Comparison of ENCODE assay signal across 8 cellular contexts in genomic region chr19:35740423-35741215, GRCh38. TPM values are rescaled to one million over a fixed set of nuclear protein-coding genes. Genes with fewer than 3 reads are reported as not detected.
DNase-seq lines count a peak whose midpoint lies in the region; ATAC-seq and TF ChIP-seq lines count a peak whose summit lies in the region.

No MANE protein-coding gene starts in this region.

- H3K4me3 Mint-ChIP-seq in activated T-helper 2 cell treated with anti-CD3 and anti-CD28 coated beads, Interferon-gamma antibody, Interleukin-2, Interleukin-4, amounts not matched to agents 10 μg/mL and 5 μg/mL and 100 μg/mL, durations not matched to agents 14 hours and 24 hours and 36 hours (ENCODE audit: low read depth): peak overlapping the region; percentile 94
- peak overlapping the region; percentile 95 to 100 for H3K4me3 Mint-ChIP-seq in stimulated activated naive CD8-positive, alpha-beta T cell treated with anti-CD3 and anti-CD28 coated beads, Interleukin-15, amount 100 ng/mL, for 72 hours

- peaks cover 54% of the 10 kb centered on the region for H3K36me3 Mint-ChIP-seq in activated T-helper 2 cell treated with anti-CD3 and anti-CD28 coated beads, Interferon-gamma antibody, Interleukin-2, Interleukin-4, amounts not matched to agents 10 μg/mL and 5 μg/mL and 100 μg/mL, durations not matched to agents 14 hours and 24 hours and 36 hours (ENCODE audit: low read depth)

- no peaks in the 10 kb centered on the region for H3K9me2 ChIP-seq in neural cell (ENCODE audit: insufficient read depth, low read length)

- no peaks in the 10 kb centered on the region for H3K9me3 ChIP-seq in neural cell (ENCODE audit: low read length)

- H3F3A ChIP-seq in neural cell (ENCODE audit: insufficient read depth, low read length, poor library complexity, severe bottlenecking): no peaks in the 10 kb centered on the region

- TF ChIP-seq CTCF in LNCaP clone FGC (IDR thresholded peaks at IDR 0.05; ENCODE audit: control insufficient read depth, extremely low read depth, insufficient read depth) (peak; percentile 27; the same call in 1 of the 2 replicates), fibroblast of pulmonary artery (IDR thresholded peaks at IDR 0.05; ENCODE audit: low read length, missing control alignments) (peak; percentile 7), neural cell (IDR thresholded peaks at IDR 0.05; ENCODE audit: poor library complexity, severe bottlenecking) (peak; percentile 72)

- no peaks in the 10 kb centered on the region for H3K9me3 Mint-ChIP-seq in activated T-helper 2 cell treated with anti-CD3 and anti-CD28 coated beads, Interferon-gamma antibody, Interleukin-2, Interleukin-4, amounts not matched to agents 10 μg/mL and 5 μg/mL and 100 μg/mL, durations not matched to agents 14 hours and 24 hours and 36 hours
- no peaks in the 10 kb centered on the region for H3K9me3 Mint-ChIP-seq in stimulated activated naive CD8-positive, alpha-beta T cell treated with anti-CD3 and anti-CD28 coated beads, Interleukin-15, amount 100 ng/mL, for 72 hours

- peak; percentile 79 for ATAC-seq in stimulated activated naive CD8-positive, alpha-beta T cell treated with anti-CD3 and anti-CD28 coated beads, Interleukin-15, amount 100 ng/mL, for 72 hours

- peak overlapping the region; percentile 94 for H3K27ac Mint-ChIP-seq in activated T-helper 2 cell treated with anti-CD3 and anti-CD28 coated beads, Interferon-gamma antibody, Interleukin-2, Interleukin-4, amounts not matched to agents 10 μg/mL and 5 μg/mL and 100 μg/mL, durations not matched to agents 14 hours and 24 hours and 36 hours
- peak overlapping the region; percentile 94 to 97 for H3K27ac Mint-ChIP-seq in stimulated activated naive CD8-positive, alpha-beta T cell treated with anti-CD3 and anti-CD28 coated beads, Interleukin-15, amount 100 ng/mL, for 72 hours

- H3K27ac ChIP-seq in neural cell (ENCODE audit: low read length): peak overlapping the region; percentile 72

- peak overlapping the region; percentile 29 for H2AFZ ChIP-seq in neural cell (ENCODE audit: low read depth, low read length)

- TF ChIP-seq RAD21 in neural cell (conservative IDR thresholded peaks at IDR 0.05): peak; percentile 32

- H3K27me3 Mint-ChIP-seq in activated T-helper 2 cell treated with anti-CD3 and anti-CD28 coated beads, Interferon-gamma antibody, Interleukin-2, Interleukin-4, amounts not matched to agents 10 μg/mL and 5 μg/mL and 100 μg/mL, durations not matched to agents 14 hours and 24 hours and 36 hours (ENCODE audit: low read depth): no peaks in the 10 kb centered on the region
- no peaks in the 10 kb centered on the region for H3K27me3 Mint-ChIP-seq in stimulated activated naive CD8-positive, alpha-beta T cell treated with anti-CD3 and anti-CD28 coated beads, Interleukin-15, amount 100 ng/mL, for 72 hours

- peaks cover under 1% of the 10 kb centered on the region for H3K79me2 ChIP-seq in neural cell (replicated peaks; ENCODE audit: insufficient read depth, low read length)

- no peaks in the 10 kb centered on the region for H3K36me3 ChIP-seq in neural cell (ENCODE audit: insufficient read depth, low read length)

- H3K9ac ChIP-seq in neural cell (ENCODE audit: low read length): peak overlapping the region; percentile 67

- no peaks in the 10 kb centered on the region for H4K20me1 ChIP-seq in neural cell (ENCODE audit: insufficient read depth)

- no peaks in the 10 kb centered on the region for H3K27me3 ChIP-seq in neural cell (ENCODE audit: insufficient read depth, low read depth, low read length)

- TF ChIP-seq EP300 in neural cell (conservative IDR thresholded peaks at IDR 0.05; ENCODE audit: poor library complexity, severe bottlenecking): peak; percentile 15

- intact Hi-C loops in activated T-helper 2 cell treated with anti-CD3 and anti-CD28 coated beads, Interferon-gamma antibody, Interleukin-2, Interleukin-4, amounts not matched to agents 10 μg/mL and 5 μg/mL and 100 μg/mL, durations not matched to agents 14 hours and 24 hours and 36 hours (cut with micrococcal nuclease): loop anchor here (1.0 to 10.0 kb wide), 7 partner anchors 28 to 474 kb away; partner anchors contain the start of genes COX6B1, SDHAF1, THAP8 and WDR62

- peaks cover 25% of the 10 kb centered on the region for H3K4me1 Mint-ChIP-seq in activated T-helper 2 cell treated with anti-CD3 and anti-CD28 coated beads, Interferon-gamma antibody, Interleukin-2, Interleukin-4, amounts not matched to agents 10 μg/mL and 5 μg/mL and 100 μg/mL, durations not matched to agents 14 hours and 24 hours and 36 hours (ENCODE audit: low read depth)
- H3K4me1 Mint-ChIP-seq in stimulated activated naive CD8-positive, alpha-beta T cell treated with anti-CD3 and anti-CD28 coated beads, Interleukin-15, amount 100 ng/mL, for 72 hours: peaks cover 62% of the 10 kb centered on the region

- H3K4me2 ChIP-seq in neural cell (ENCODE audit: low read length): peak overlapping the region; percentile 84

- DNase-seq in EL: peak; percentile 98
- DNase-seq in GOT3 (lab: John Stamatoyannopoulos, UW): peak; percentile 82
- DNase-seq in LNCaP clone FGC (ENCODE audit: low read depth): peak; percentile 84
- peak; percentile 95 for DNase-seq in RPMI8226
- DNase-seq in activated T-helper 2 cell treated with anti-CD3 and anti-CD28 coated beads, Interferon-gamma antibody, Interleukin-2, Interleukin-4, amounts not matched to agents 10 μg/mL and 5 μg/mL and 100 μg/mL, durations not matched to agents 14 hours and 24 hours and 36 hours (ENCODE audit: low spot score): peak; percentile 95
- peak; percentile 97 for DNase-seq in fibroblast of pulmonary artery (ENCODE audit: low read depth)
- peak; percentile 97 to 98 for DNase-seq in stimulated activated naive CD8-positive, alpha-beta T cell treated with anti-CD3 and anti-CD28 coated beads, Interleukin-15, amount 100 ng/mL, for 72 hours

- H3K4me3 ChIP-seq in LNCaP clone FGC (ENCODE audit: low read depth, low read length): peak overlapping the region; percentile 67
- H3K4me3 ChIP-seq in fibroblast of pulmonary artery (replicated peaks; ENCODE audit: low read depth, low read length): peak overlapping the region; percentile 63
- peak overlapping the region; percentile 69 for H3K4me3 ChIP-seq in neural cell (ENCODE audit: low read length)

TF ChIP-seq in neural cell, 6 proteins besides CTCF, POLR2A, EP300 and RAD21:
- peak; percentile 82 for TF ChIP-seq MXI1 (conservative IDR thresholded peaks at IDR 0.05; ENCODE audit: poor library complexity, severe bottlenecking)
- TF ChIP-seq POLR2AphosphoS5 (IDR thresholded peaks at IDR 0.05): peak; percentile 81
- TF ChIP-seq TAF1 (IDR thresholded peaks at IDR 0.05; ENCODE audit: low read depth): peak; percentile 73
- peak; percentile 53 for TF ChIP-seq SMC3 (conservative IDR thresholded peaks at IDR 0.05; ENCODE audit: poor library complexity)
- no peak for TF ChIP-seq REST (IDR thresholded peaks at IDR 0.05; ENCODE audit: borderline replicate concordance)
- no peak for TF ChIP-seq EZH2 (IDR thresholded peaks at IDR 0.05; ENCODE audit: borderline replicate concordance, insufficient read depth, low read length, poor library complexity, severe bottlenecking)

RNA-seq across cellular contexts. Expression of gene IGFLR1, which starts 1.6 kb away (rescaled TPM):
- total RNA-seq in activated T-helper 2 cell treated with anti-CD3 and anti-CD28 coated beads, Interferon-gamma antibody, Interleukin-2, Interleukin-4, amounts not matched to agents 10 μg/mL and 5 μg/mL and 100 μg/mL, durations not matched to agents 14 hours and 24 hours and 36 hours: 136 and 138 TPM in 2 replicates
- 4.6 and 7.2 TPM in 2 replicates for polyA plus RNA-seq in neural cell
- not detected in 2 replicates for polyA minus RNA-seq in neural cell

RNA-seq across cellular contexts. Expression of gene U2AF1L4, which starts 4.6 kb away (rescaled TPM):
- 27.4 and 30.8 TPM in 2 replicates for total RNA-seq in activated T-helper 2 cell treated with anti-CD3 and anti-CD28 coated beads, Interferon-gamma antibody, Interleukin-2, Interleukin-4, amounts not matched to agents 10 μg/mL and 5 μg/mL and 100 μg/mL, durations not matched to agents 14 hours and 24 hours and 36 hours
- polyA plus RNA-seq in neural cell: 54.7 and 57.0 TPM in 2 replicates
- polyA minus RNA-seq in neural cell: 13.0 and 16.3 TPM in 2 replicates

RNA-seq across cellular contexts. Expression of gene PSENEN, which starts 4.8 kb away (rescaled TPM):
- 45.1 and 46.9 TPM in 2 replicates for total RNA-seq in activated T-helper 2 cell treated with anti-CD3 and anti-CD28 coated beads, Interferon-gamma antibody, Interleukin-2, Interleukin-4, amounts not matched to agents 10 μg/mL and 5 μg/mL and 100 μg/mL, durations not matched to agents 14 hours and 24 hours and 36 hours
- 46.2 and 46.7 TPM in 2 replicates for polyA plus RNA-seq in neural cell
- polyA minus RNA-seq in neural cell: 18.0 and 22.3 TPM in 2 replicates

RNA-seq across cellular contexts. Expression of gene LIN37, which starts 7.8 kb away (rescaled TPM):
- total RNA-seq in activated T-helper 2 cell treated with anti-CD3 and anti-CD28 coated beads, Interferon-gamma antibody, Interleukin-2, Interleukin-4, amounts not matched to agents 10 μg/mL and 5 μg/mL and 100 μg/mL, durations not matched to agents 14 hours and 24 hours and 36 hours: 9.9 and 10.0 TPM in 2 replicates
- 25.7 and 37.2 TPM in 2 replicates for polyA plus RNA-seq in neural cell
- polyA minus RNA-seq in neural cell: 14.9 and 17.1 TPM in 2 replicates

RNA-seq across cellular contexts. Expression of gene HSPB6, which starts 16.2 kb away (rescaled TPM):
- total RNA-seq in activated T-helper 2 cell treated with anti-CD3 and anti-CD28 coated beads, Interferon-gamma antibody, Interleukin-2, Interleukin-4, amounts not matched to agents 10 μg/mL and 5 μg/mL and 100 μg/mL, durations not matched to agents 14 hours and 24 hours and 36 hours: 0.14 and 0.21 TPM in 2 replicates
- not detected in 2 replicates for polyA plus RNA-seq in neural cell
- not detected in 2 replicates for polyA minus RNA-seq in neural cell

Comparison
In these comparisons a context has a peak if more than half of its experiments do, and no peak if none do; other contexts are left out.
1. Peak in every context shown above with its lines: DNase-seq, ATAC-seq, H3K4me3 ChIP-seq and H3K27ac ChIP-seq.
2. CTCF ChIP-seq: peak in every context shown above with its lines; median percentile 72 in neural cell; 27 in LNCaP clone FGC; 7 in fibroblast of pulmonary artery.